19 cellular contexts compared by ENCODE assay signal in genomic region chr6:44082872-44083321, GRCh38. TPM values are rescaled to one million over a fixed set of nuclear protein-coding genes. Genes with fewer than 3 reads are reported as not detected.
DNase-seq lines count a peak whose midpoint lies in the region; ATAC-seq and TF ChIP-seq lines count a peak whose summit lies in the region.
"Had no signal": no experiment of that assay in that cellular context is flagged by ENCODE, and none has a peak within 500 bp of the region (broad histone marks: within the 10 kb centered on the region; RNA-seq: fewer than 3 reads in every experiment).

No MANE protein-coding gene starts in this region.

- H3K4me3 Mint-ChIP-seq in neural crest cell: no peak overlapping the region
- H3K4me3 Mint-ChIP-seq: CD4-positive, CD25-positive, alpha-beta regulatory T cell had no signal

- H3K9ac ChIP-seq in BLaER1: peak overlapping the region; percentile 63
- H3K9ac ChIP-seq in OCI-LY3 (ENCODE audit: low read length): no peak overlapping the region
- H3K9ac ChIP-seq in GM23248: no peak overlapping the region

- H3K27me3 ChIP-seq in BLaER1 (no peaks in the 10 kb centered on the region), OCI-LY3 (ENCODE audit: low read depth, low read length) (no peaks in the 10 kb centered on the region), GM23248 (replicated peaks; ENCODE audit: insufficient read depth) (no peaks in the 10 kb centered on the region)
- H3K27me3 ChIP-seq: Peyer's patch, SJSA1 had no signal

- H4K20me1 ChIP-seq in BLaER1 (no peaks in the 10 kb centered on the region; the same call in 1 of the 2 replicates), OCI-LY3 (ENCODE audit: insufficient read depth, low read length) (no peaks in the 10 kb centered on the region), GM23248 (ENCODE audit: insufficient read depth) (no peaks in the 10 kb centered on the region)

- no peak for DNase-seq in activated naive CD4-positive, alpha-beta T cell treated with anti-CD3 and anti-CD28 coated beads, Interleukin-2, amount 50 U/mL, for 72 hours (ENCODE audit: low spot score in 2 of 2)
- DNase-seq in activated naive CD4-positive, alpha-beta T cell treated with Interleukin-2 at 50 U/mL for 16 hours: no peak
- DNase-seq in neural crest cell (ENCODE audit: low read depth, low spot score): no peak
- DNase-seq in GM23248: no peak
- DNase-seq in cerebellum (ENCODE audit: low spot score): no peak
- DNase-seq: CD4-positive, CD25-positive, alpha-beta regulatory T cell; COR-L47; DMS79; KBM-7; NCI-H1105; NCI-H2029 treated with DMSO at 0.1 percent for 48 hours; NCI-H226; NCI-H510A treated with DMSO at 0.1 percent for 48 hours; NCI-H774; NK-92 treated with Interleukin-12 subunit alpha and Interleukin-12 subunit beta, amount 100 ng/mL, for 24 hours; Peyer's patch had no signal

- H3K79me2 ChIP-seq in OCI-LY3 (ENCODE audit: low read length) (no peaks in the 10 kb centered on the region), GM23248 (ENCODE audit: insufficient read depth) (no peaks in the 10 kb centered on the region)

- H3K27me3 Mint-ChIP-seq in neural crest cell (ENCODE audit: low read depth): peaks cover 8% of the 10 kb centered on the region

- peaks cover 15% of the 10 kb centered on the region for H3K4me1 Mint-ChIP-seq in neural crest cell

- H3K4me3 ChIP-seq in BLaER1: peak overlapping the region; percentile 55
- H3K4me3 ChIP-seq in OCI-LY3 (ENCODE audit: low read length): no peak overlapping the region
- no peak overlapping the region for H3K4me3 ChIP-seq in GM23248
- H3K4me3 ChIP-seq: Peyer's patch, SJSA1 had no signal

- H3K9me3 ChIP-seq in BLaER1 (no peaks in the 10 kb centered on the region), OCI-LY3 (ENCODE audit: insufficient read depth, low read length) (no peaks in the 10 kb centered on the region), GM23248 (ENCODE audit: low read depth) (no peaks in the 10 kb centered on the region)
- H3K9me3 ChIP-seq: Peyer's patch, SJSA1 had no signal

- TF ChIP-seq CTCF in OCI-LY3 (IDR thresholded peaks at IDR 0.05; ENCODE audit: low read depth, low read length): no peak
- TF ChIP-seq CTCF in neural crest cell (conservative IDR thresholded peaks at IDR 0.05): no peak

- H3K27ac ChIP-seq in BLaER1: peak overlapping the region; percentile 85
- H3K27ac ChIP-seq in OCI-LY3 (ENCODE audit: low read length): no peak overlapping the region
- no peak overlapping the region for H3K27ac ChIP-seq in GM23248
- H3K27ac ChIP-seq: Peyer's patch, SJSA1 had no signal

- WGBS in GM23248 (ENCODE audit: low coverage in 1 of 2, low lambda C conversion rate in 2 of 2, missing lambda C conversion rate in 2 of 2), 2 experiments: 85% methylated on average over 8 of the region's 8 CpGs

- H3K27ac Mint-ChIP-seq in activated naive CD4-positive, alpha-beta T cell treated with anti-CD3 and anti-CD28 coated beads, Interleukin-2, amount 50 U/mL, for 72 hours: peak overlapping the region; percentile 19 to 55
- H3K27ac Mint-ChIP-seq in neural crest cell (ENCODE audit: unreplicated experiment): peak overlapping the region; percentile 35
- H3K27ac Mint-ChIP-seq: CD4-positive, CD25-positive, alpha-beta regulatory T cell had no signal

- H3K9me2 ChIP-seq in GM23248 (ENCODE audit: insufficient read depth): no peaks in the 10 kb centered on the region

- no peaks in the 10 kb centered on the region for H3K36me3 Mint-ChIP-seq in activated naive CD4-positive, alpha-beta T cell treated with anti-CD3 and anti-CD28 coated beads, Interleukin-2, amount 50 U/mL, for 72 hours
- H3K36me3 Mint-ChIP-seq in neural crest cell (ENCODE audit: low read depth): no peaks in the 10 kb centered on the region
- H3K36me3 Mint-ChIP-seq: CD4-positive, CD25-positive, alpha-beta regulatory T cell had no signal

- H3K36me3 ChIP-seq in BLaER1: peaks cover 8% of the 10 kb centered on the region; the same call in 1 of the 2 replicates
- H3K36me3 ChIP-seq in OCI-LY3 (replicated peaks; ENCODE audit: low read depth, low read length): peaks cover 5% of the 10 kb centered on the region
- no peaks in the 10 kb centered on the region for H3K36me3 ChIP-seq in GM23248 (ENCODE audit: low read depth)
- H3K36me3 ChIP-seq: Peyer's patch, SJSA1 had no signal

- no peak overlapping the region for H2AFZ ChIP-seq in OCI-LY3 (ENCODE audit: low read depth, low read length)
- no peak overlapping the region for H2AFZ ChIP-seq in GM23248

- in situ Hi-C loops in GM23248 (cut with MboI): loop anchor here (10.0 to 25.0 kb wide), 2 partner anchors 318 to 421 kb away; no protein-coding TSS in a partner anchor

- H3K9me3 Mint-ChIP-seq in activated naive CD4-positive, alpha-beta T cell treated with anti-CD3 and anti-CD28 coated beads, Interleukin-2, amount 50 U/mL, for 72 hours: no peaks in the 10 kb centered on the region
- no peaks in the 10 kb centered on the region for H3K9me3 Mint-ChIP-seq in neural crest cell
- H3K9me3 Mint-ChIP-seq: CD4-positive, CD25-positive, alpha-beta regulatory T cell had no signal

- H3K4me2 ChIP-seq in BLaER1 (peak overlapping the region; percentile 93), OCI-LY3 (ENCODE audit: low read length) (peak overlapping the region; percentile 15; the same call in 1 of the 2 replicates), GM23248 (ENCODE audit: unreplicated experiment) (no peak overlapping the region)

- no peaks in the 10 kb centered on the region for H3F3A ChIP-seq in GM23248 (ENCODE audit: insufficient read depth)

- H3K4me1 ChIP-seq in BLaER1 (peaks cover 100% of the 10 kb centered on the region), OCI-LY3 (ENCODE audit: low read length) (peaks cover 38% of the 10 kb centered on the region), GM23248 (ENCODE audit: insufficient read depth) (no peaks in the 10 kb centered on the region)

- no peak for ATAC-seq in activated naive CD4-positive, alpha-beta T cell treated with anti-CD3 and anti-CD28 coated beads, Interleukin-2, amount 50 U/mL, for 72 hours

RNA-seq across cellular contexts. Expression of gene MRPL14, which starts 44.4 kb away (rescaled TPM):
- total RNA-seq in activated naive CD4-positive, alpha-beta T cell treated with anti-CD3 and anti-CD28 coated beads, Interleukin-2, amount 50 U/mL, for 72 hours: 10 to 100 TPM; 31.9 to 54.3 TPM
- total RNA-seq in neural crest cell: 62.9 and 65.5 TPM in 2 replicates
- total RNA-seq in GM23248 (2014; rRNA removed; shearing (Covaris generic)): 47.6 and 64.7 TPM in 2 replicates
- 91.2 and 98.0 TPM in 2 replicates for polyA plus RNA-seq in GM23248 (2016; fragmentation: Nextera tagmentation; extraction: Ambion mirVana)
- total RNA-seq in cerebellum: 25.0 TPM

RNA-seq across cellular contexts. Expression of gene TMEM63B, which starts 44.5 kb away (rescaled TPM):
- 10 to 100 TPM; 12.4 TPM for total RNA-seq in activated naive CD4-positive, alpha-beta T cell treated with anti-CD3 and anti-CD28 coated beads, Interleukin-2, amount 50 U/mL, for 72 hours
- total RNA-seq in neural crest cell (47.0 and 51.2 TPM in 2 replicates), cerebellum (32.7 TPM)
- total RNA-seq in GM23248 (2014; rRNA removed; shearing (Covaris generic)): 29.0 and 43.2 TPM in 2 replicates
- polyA plus RNA-seq in GM23248 (2016; fragmentation: Nextera tagmentation; extraction: Ambion mirVana): 14.1 and 14.3 TPM in 2 replicates
